Comparison of ENCODE assay signal across 9 cellular contexts in the genomic region with DNA sequence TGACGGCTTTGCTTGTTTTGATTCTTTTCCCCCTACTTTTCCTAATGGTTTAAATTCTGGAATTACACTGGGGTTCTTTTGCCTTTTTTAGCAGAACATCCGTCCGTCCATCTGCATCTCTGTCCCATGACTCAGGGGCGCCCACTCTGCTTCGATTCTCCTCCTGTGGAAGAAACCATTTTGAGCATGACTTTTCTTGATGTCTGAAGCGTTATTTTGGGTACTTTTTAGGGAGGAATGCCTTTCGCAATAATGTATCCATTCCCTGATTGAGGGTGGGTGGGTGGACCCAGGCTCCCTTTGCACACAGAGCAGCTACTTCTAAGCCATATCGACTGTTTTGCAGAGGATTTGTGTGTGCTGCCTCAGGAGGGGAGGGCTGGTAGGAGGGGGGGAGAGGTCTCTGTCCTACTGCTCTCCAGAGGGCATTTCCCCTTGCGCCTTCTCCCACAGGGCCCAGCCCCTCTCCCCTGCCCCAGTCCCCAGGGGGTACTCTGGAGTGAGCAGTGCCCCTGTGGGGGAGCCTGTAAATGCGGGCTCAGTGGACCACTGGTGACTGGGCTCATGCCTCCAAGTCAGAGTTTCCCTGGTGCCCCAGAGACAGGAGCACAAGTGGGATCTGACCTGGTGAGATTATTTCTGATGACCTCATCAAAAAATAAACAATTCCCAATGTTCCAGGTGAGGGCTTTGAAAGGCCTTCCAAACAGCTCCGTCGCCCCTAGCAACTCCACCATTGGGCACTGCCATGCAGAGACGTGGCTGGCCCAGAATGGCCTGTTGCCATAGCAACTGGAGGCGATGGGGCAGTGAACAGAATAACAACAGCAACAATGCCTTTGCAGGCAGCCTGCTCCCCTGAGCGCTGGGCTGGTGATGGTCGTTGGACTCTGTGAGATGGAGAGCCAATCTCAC. TPM values are rescaled to one million over a fixed set of nuclear protein-coding genes. Genes with fewer than 3 reads are reported as not detected.
DNase-seq lines count a peak whose midpoint lies in the region; ATAC-seq lines count a peak whose summit lies in the region.
"Had no signal": no experiment of that assay in that cellular context is flagged by ENCODE, and none has a peak within 500 bp of the region (broad histone marks: within the 10 kb centered on the region; RNA-seq: fewer than 3 reads in every experiment).

No MANE protein-coding gene starts in this region.

- intact Hi-C loops in head of caudate nucleus (cut with DNase I) (no loop called here), posterior cingulate gyrus (cut with DNase I) (no loop called here), cardiac septum (cut with DNase I) (loop anchor here (5.0 to 10.0 kb wide), 2 partner anchors 63 to 370 kb away; a partner anchor contains a TSS)

- DNase-seq in G401 (ENCODE audit: low spot score) (peak; percentile 79), NCI-H748 treated with DMSO at 0.1 percent for 48 hours (lab: John Stamatoyannopoulos, UW) (peak; percentile 89), head of caudate nucleus (peak in 40 of 42 donors; percentile 22 to 81 (median 62)), posterior cingulate gyrus (peak in 9 of 10 donors; percentile 44 to 97 (median 83)), cardiac septum (ENCODE audit: low spot score) (no peak), MG63 (no peak), RKO (ENCODE audit: low spot score) (no peak)
- DNase-seq: NCI-H1436 had no signal

- ATAC-seq in GM18520 (IDR thresholded peaks at IDR 0.05; ENCODE audit: unreplicated experiment) = no peak

- in situ Hi-C loops in G401 (cut with HindIII; ENCODE audit: low sequenced_read_pairs) = no loop called here

- H3K36me3 ChIP-seq in MG63 = no peaks in the 10 kb centered on the region

- no peaks in the 10 kb centered on the region for H3K27me3 ChIP-seq in MG63

- H3K4me3 ChIP-seq in MG63 = no peak overlapping the region

- H3K9me3 ChIP-seq in MG63 = no peaks in the 10 kb centered on the region

RNA-seq across cellular contexts. Expression of a gene that starts 19.4 kb away (rescaled TPM):
- total RNA-seq in G401 (2014; rRNA removed; shearing (Covaris generic)) = 0.24 and 0.31 TPM in 2 replicates
- 1.00 TPM for total RNA-seq in cardiac septum
- total RNA-seq in MG63 (2014; rRNA removed; shearing (Covaris generic); ENCODE audit: low replicate concordance) = 0.05 and 0.23 TPM in 2 replicates

Comparison
In these comparisons a context has a peak if more than half of its experiments do, and no peak if none do; other contexts are left out.
1. DNase-seq: peak in G401 (single experiment), NCI-H748 treated with DMSO at 0.1 percent for 48 hours (single experiment), head of caudate nucleus (40 of 42) and posterior cingulate gyrus (9 of 10); none in cardiac septum (single experiment), MG63 (single experiment) and RKO (single experiment).